ENCODE assay signal across 20 cellular contexts in genomic region chr9:98128316-98128715, GRCh38.
"Had no signal": no experiment of that assay in that cellular context is flagged by ENCODE, and none has a peak within 500 bp of the region (broad histone marks: within the 10 kb centered on the region; RNA-seq: fewer than 3 reads in every experiment).

No MANE protein-coding gene starts in this region.

- H3K4me3 Mint-ChIP-seq: natural killer cell treated with Interleukin-12 subunit alpha and Interleukin-12 subunit beta and Interleukin-15 and Interleukin-18, amount 100 ng/mL, for 72 hours; neural progenitor cell; stimulated activated memory B cell treated with anti-CD40 and anti-IgM and Interleukin-4, amounts not matched to agents 10 μg/mL and 1 μg/mL and 100 μg/mL, for 72 hours; stimulated activated naive CD8-positive, alpha-beta T cell treated with anti-CD3 and anti-CD28 coated beads, Interleukin-15, amount 100 ng/mL, for 72 hours had no signal

- ATAC-seq: gastroesophageal sphincter; natural killer cell treated with Interleukin-12 subunit alpha and Interleukin-12 subunit beta and Interleukin-15 and Interleukin-18, amount 100 ng/mL, for 72 hours; stimulated activated memory B cell treated with anti-CD40 and anti-IgM and Interleukin-4, amounts not matched to agents 10 μg/mL and 1 μg/mL and 100 μg/mL, for 72 hours; stimulated activated naive CD8-positive, alpha-beta T cell treated with anti-CD3 and anti-CD28 coated beads, Interleukin-15, amount 100 ng/mL, for 72 hours had no signal

- H3K27ac Mint-ChIP-seq: neural progenitor cell had no signal

- H3K4me1 ChIP-seq: esophagus squamous epithelium, gastroesophageal sphincter, testis, tibial nerve had no signal

- H3K36me3 Mint-ChIP-seq: natural killer cell treated with Interleukin-12 subunit alpha and Interleukin-12 subunit beta and Interleukin-15 and Interleukin-18, amount 100 ng/mL, for 72 hours; neural progenitor cell; stimulated activated memory B cell treated with anti-CD40 and anti-IgM and Interleukin-4, amounts not matched to agents 10 μg/mL and 1 μg/mL and 100 μg/mL, for 72 hours had no signal

- H3K36me3 ChIP-seq: gastroesophageal sphincter, neural progenitor cell, tibial nerve had no signal

- DNase-seq: dermis blood vessel endothelial cell; esophagus squamous epithelium; foreskin fibroblast; glutamatergic neuron; islet precursor cell; left lung; mesenchymal stem cell; midbrain; small intestine; stimulated activated CD4-positive, alpha-beta T cell treated with anti-CD3 and anti-CD28 coated beads, Interleukin-4, amount 100 ng/mL, for 1 hour; stimulated activated CD8-positive, alpha-beta memory T cell treated with anti-CD3 and anti-CD28 coated beads, Interleukin-4, amount 100 ng/mL, for 48 hours; stimulated activated naive CD8-positive, alpha-beta T cell treated with anti-CD3 and anti-CD28 coated beads, Interleukin-15, amount 100 ng/mL, for 72 hours; testis had no signal

- H3K27me3 Mint-ChIP-seq: natural killer cell treated with Interleukin-12 subunit alpha and Interleukin-12 subunit beta and Interleukin-15 and Interleukin-18, amount 100 ng/mL, for 72 hours; stimulated activated memory B cell treated with anti-CD40 and anti-IgM and Interleukin-4, amounts not matched to agents 10 μg/mL and 1 μg/mL and 100 μg/mL, for 72 hours; stimulated activated naive CD8-positive, alpha-beta T cell treated with anti-CD3 and anti-CD28 coated beads, Interleukin-15, amount 100 ng/mL, for 72 hours had no signal

- H3K27me3 ChIP-seq: esophagus squamous epithelium, gastroesophageal sphincter, left lung, neural progenitor cell, testis, tibial nerve had no signal

- FAIRE-seq: colon, small intestine had no signal

- H2AFZ ChIP-seq: neural progenitor cell had no signal

- H3K9me3 Mint-ChIP-seq: natural killer cell treated with Interleukin-12 subunit alpha and Interleukin-12 subunit beta and Interleukin-15 and Interleukin-18, amount 100 ng/mL, for 72 hours; neural progenitor cell; stimulated activated memory B cell treated with anti-CD40 and anti-IgM and Interleukin-4, amounts not matched to agents 10 μg/mL and 1 μg/mL and 100 μg/mL, for 72 hours; stimulated activated naive CD8-positive, alpha-beta T cell treated with anti-CD3 and anti-CD28 coated beads, Interleukin-15, amount 100 ng/mL, for 72 hours had no signal

- H3K9ac ChIP-seq: neural progenitor cell had no signal

- H3K9me3 ChIP-seq: esophagus squamous epithelium, gastroesophageal sphincter, left lung, testis, tibial nerve had no signal

- H3K4me2 ChIP-seq: neural progenitor cell had no signal

- H3K27ac ChIP-seq: gastroesophageal sphincter, neural progenitor cell, testis, tibial nerve had no signal

- H3K4me3 ChIP-seq: esophagus squamous epithelium, gastroesophageal sphincter, left lung, lung, neural progenitor cell, testis, tibial nerve had no signal
